Comparison of ENCODE assay signal across 2 cellular contexts in genomic region chr7:92782236-92782635, GRCh38.
TF ChIP-seq lines count a peak whose summit lies in the region.

No MANE protein-coding gene starts in this region.

TF ChIP-seq in SK-N-SH, 30 proteins besides CTCF, POLR2A, EP300 and RAD21 (continued from another document):
- TF ChIP-seq USF2 (IDR thresholded peaks at IDR 0.05; ENCODE audit: borderline replicate concordance, low read depth, low read length) (no peak), PBX3 (IDR thresholded peaks at IDR 0.05) (peak; percentile 57), ZBTB33 (IDR thresholded peaks at IDR 0.05; ENCODE audit: borderline replicate concordance, low read depth) (no peak), POLR2AphosphoS5 (IDR thresholded peaks at IDR 0.05; ENCODE audit: low read depth, low read length) (no peak), JUND (IDR thresholded peaks at IDR 0.05) (0 out of 2 replicates have a peak, but pooled peaks have one; percentile 16), NRF1 (IDR thresholded peaks at IDR 0.05; ENCODE audit: low read depth, low read length) (no peak), TEAD4 (IDR thresholded peaks at IDR 0.05; ENCODE audit: borderline replicate concordance, insufficient read depth) (no peak), MEF2A (IDR thresholded peaks at IDR 0.05; ENCODE audit: borderline replicate concordance, low read depth) (no peak), USF1 (IDR thresholded peaks at IDR 0.05; ENCODE audit: borderline replicate concordance, low read depth) (no peak), TCF12 (IDR thresholded peaks at IDR 0.05) (0 out of 2 replicates have a peak, but pooled peaks have one; percentile 5), FOXM1 (IDR thresholded peaks at IDR 0.05; ENCODE audit: low read depth) (no peak)

TF ChIP-seq in SK-N-SH treated with all-trans-retinoic acid at 6 μM for 48 hours, 23 proteins besides CTCF, POLR2A, EP300 and RAD21 (continued from another document):
- no peak for TF ChIP-seq CSRNP3 (CRISPR knock-in tag; IDR thresholded peaks at IDR 0.05)
